In the genomic region with DNA sequence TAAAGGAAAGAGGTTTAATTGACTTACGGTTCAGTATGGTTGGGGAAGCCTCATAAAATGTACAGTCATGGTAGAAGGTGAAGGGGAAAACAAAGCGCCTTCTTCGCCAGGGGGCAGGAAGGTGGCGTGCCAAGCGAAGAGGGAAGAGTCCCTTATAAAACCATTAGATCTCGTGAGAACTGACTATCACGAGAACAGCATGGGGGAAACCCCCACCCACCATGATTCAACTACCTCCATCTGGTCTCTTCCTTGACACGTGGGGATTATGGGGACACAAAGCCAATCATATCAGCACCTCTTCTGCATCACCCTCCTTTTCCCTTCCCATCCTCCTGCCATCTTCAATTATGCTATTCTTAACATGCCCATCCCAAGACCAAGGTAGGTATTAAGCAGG, we compare ENCODE assay signal across 15 cellular contexts. TPM values are rescaled to one million over a fixed set of nuclear protein-coding genes. Genes with fewer than 3 reads are reported as not detected.
DNase-seq lines count a peak whose midpoint lies in the region; ATAC-seq and TF ChIP-seq lines count a peak whose summit lies in the region.
"Had no signal": no experiment of that assay in that cellular context is flagged by ENCODE, and none has a peak within 500 bp of the region (broad histone marks: within the 10 kb centered on the region; RNA-seq: fewer than 3 reads in every experiment).

No MANE protein-coding gene starts in this region.

- no peak overlapping the region for H3K27ac Mint-ChIP-seq in activated CD8-positive, alpha-beta T cell treated with anti-CD3 and anti-CD28 coated beads for 36 hours
- no peak overlapping the region for H3K27ac Mint-ChIP-seq in activated CD8-positive, alpha-beta T cell treated with anti-CD3 and anti-CD28 coated beads, Interleukin-2, amount 10 ng/mL, durations not matched to agents 7 days and 5 days
- H3K27ac Mint-ChIP-seq in mesothelial cell of epicardium: peak overlapping the region; percentile 87
- no peak overlapping the region for H3K27ac Mint-ChIP-seq in stimulated activated memory B cell treated with anti-CD40 and anti-IgM and Interleukin-4, amounts not matched to agents 10 μg/mL and 1 μg/mL and 100 μg/mL, for 72 hours
- no peak overlapping the region for H3K27ac Mint-ChIP-seq in CD4-positive, alpha-beta memory T cell
- H3K27ac Mint-ChIP-seq: CD8-positive, alpha-beta T cell; GM23338; HFFc6 had no signal

- no peak for ATAC-seq in activated CD8-positive, alpha-beta T cell treated with anti-CD3 and anti-CD28 coated beads for 36 hours
- ATAC-seq in activated CD8-positive, alpha-beta T cell treated with anti-CD3 and anti-CD28 coated beads, Interleukin-2, amount 10 ng/mL, durations not matched to agents 7 days and 5 days: no peak
- ATAC-seq in stimulated activated memory B cell treated with anti-CD40 and anti-IgM and Interleukin-4, amounts not matched to agents 10 μg/mL and 1 μg/mL and 100 μg/mL, for 72 hours: no peak
- ATAC-seq: CD8-positive, alpha-beta T cell; GM23338 had no signal

- H3K4me1 Mint-ChIP-seq in activated CD8-positive, alpha-beta T cell treated with anti-CD3 and anti-CD28 coated beads for 36 hours (ENCODE audit: low read depth): peaks cover 17% of the 10 kb centered on the region
- peaks cover under 1% of the 10 kb centered on the region for H3K4me1 Mint-ChIP-seq in activated CD8-positive, alpha-beta T cell treated with anti-CD3 and anti-CD28 coated beads, Interleukin-2, amount 10 ng/mL, durations not matched to agents 7 days and 5 days (ENCODE audit: low read depth)
- peaks cover 74% of the 10 kb centered on the region for H3K4me1 Mint-ChIP-seq in mesothelial cell of epicardium
- H3K4me1 Mint-ChIP-seq in stimulated activated memory B cell treated with anti-CD40 and anti-IgM and Interleukin-4, amounts not matched to agents 10 μg/mL and 1 μg/mL and 100 μg/mL, for 72 hours: peaks cover 15% of the 10 kb centered on the region
- peaks cover 10 to 19% (median 13%) of the 10 kb centered on the region in 4 donors for H3K4me1 Mint-ChIP-seq in CD4-positive, alpha-beta memory T cell

- POLR2A ChIA-PET in activated CD8-positive, alpha-beta T cell treated with anti-CD3 and anti-CD28 coated beads for 36 hours (lab: Charles Lee): no interaction called here
- POLR2A ChIA-PET in activated CD8-positive, alpha-beta T cell treated with anti-CD3 and anti-CD28 coated beads, Interleukin-2, amount 10 ng/mL, durations not matched to agents 7 days and 5 days (lab: Charles Lee): no interaction called here
- POLR2A ChIA-PET in CD4-positive, alpha-beta memory T cell (lab: Charles Lee; ENCODE audit: partially characterized antibody): no interaction called here

- no peaks in the 10 kb centered on the region for H3K36me3 ChIP-seq in SJCRH30
- H3K36me3 ChIP-seq in CD4-positive, alpha-beta memory T cell (ENCODE audit: insufficient read depth, low read length): no peaks in the 10 kb centered on the region

- intact Hi-C loops in activated CD8-positive, alpha-beta T cell treated with anti-CD3 and anti-CD28 coated beads for 36 hours (cut with micrococcal nuclease): no loop called here
- intact Hi-C loops in CD4-positive, alpha-beta memory T cell (cut with micrococcal nuclease): no loop called here

- H3K4me3 ChIP-seq in SJCRH30: no peak overlapping the region
- H3K4me3 ChIP-seq in CD4-positive, alpha-beta memory T cell (ENCODE audit: low read length in 2 of 2): no peak overlapping the region
- H3K4me3 ChIP-seq: GM23338 had no signal

- no peak for TF ChIP-seq CTCF in activated CD8-positive, alpha-beta T cell treated with anti-CD3 and anti-CD28 coated beads for 36 hours (IDR thresholded peaks at IDR 0.05)
- no peak for TF ChIP-seq CTCF in mesothelial cell of epicardium (IDR thresholded peaks at IDR 0.05; ENCODE audit: unreplicated experiment)

- CTCF ChIA-PET in activated CD8-positive, alpha-beta T cell treated with anti-CD3 and anti-CD28 coated beads for 36 hours (lab: Charles Lee): no interaction called here
- CTCF ChIA-PET in activated CD8-positive, alpha-beta T cell treated with anti-CD3 and anti-CD28 coated beads, Interleukin-2, amount 10 ng/mL, durations not matched to agents 7 days and 5 days (lab: Charles Lee): interaction anchor here (2.5 kb wide), 1 partner anchor 67 kb away, joined by 9 read pairs; no protein-coding TSS in a partner anchor
- CTCF ChIA-PET in CD4-positive, alpha-beta memory T cell (lab: Charles Lee; ENCODE audit: partially characterized antibody): no interaction called here

- 0 out of 2 replicates have a peak, but pooled peaks cover 5% of the 10 kb centered on the region for H3K9me3 ChIP-seq in SJCRH30 (replicated peaks)
- H3K9me3 ChIP-seq in CD4-positive, alpha-beta memory T cell (ENCODE audit: control insufficient read depth in 1 of 2, low read length in 2 of 2): no peaks in the 10 kb centered on the region
- H3K9me3 ChIP-seq: Caco-2 had no signal

- peaks cover 3% of the 10 kb centered on the region for H3K27me3 Mint-ChIP-seq in activated CD8-positive, alpha-beta T cell treated with anti-CD3 and anti-CD28 coated beads for 36 hours
- H3K27me3 Mint-ChIP-seq in activated CD8-positive, alpha-beta T cell treated with anti-CD3 and anti-CD28 coated beads, Interleukin-2, amount 10 ng/mL, durations not matched to agents 7 days and 5 days (ENCODE audit: low read depth): peaks cover 6% of the 10 kb centered on the region
- no peaks in the 10 kb centered on the region for H3K27me3 Mint-ChIP-seq in mesothelial cell of epicardium (ENCODE audit: low read depth)
- no peaks in the 10 kb centered on the region for H3K27me3 Mint-ChIP-seq in stimulated activated memory B cell treated with anti-CD40 and anti-IgM and Interleukin-4, amounts not matched to agents 10 μg/mL and 1 μg/mL and 100 μg/mL, for 72 hours
- no peaks in the 10 kb centered on the region for H3K27me3 Mint-ChIP-seq in CD4-positive, alpha-beta memory T cell

- peak; percentile 19 for DNase-seq in activated CD8-positive, alpha-beta T cell treated with anti-CD3 and anti-CD28 coated beads for 36 hours
- DNase-seq in activated CD8-positive, alpha-beta T cell treated with anti-CD3 and anti-CD28 coated beads, Interleukin-2, amount 10 ng/mL, durations not matched to agents 7 days and 5 days: no peak
- DNase-seq in DMS53 treated with DMSO at 0.1 percent for 48 hours (lab: John Stamatoyannopoulos, UW; ENCODE audit: unreplicated experiment) (peak; percentile 79), SJCRH30 (no peak), mesothelial cell of epicardium (ENCODE audit: low spot score in 2 of 2, unreplicated experiment in 2 of 2) (no peak)
- DNase-seq in CD4-positive, alpha-beta memory T cell: no peak
- DNase-seq: C1 segment of cervical spinal cord; Caco-2; CD8-positive, alpha-beta T cell; DMS153; GF-D8; H9; HFFc6 had no signal

- peaks cover 5% of the 10 kb centered on the region for H3K9me3 Mint-ChIP-seq in activated CD8-positive, alpha-beta T cell treated with anti-CD3 and anti-CD28 coated beads for 36 hours
- H3K9me3 Mint-ChIP-seq in activated CD8-positive, alpha-beta T cell treated with anti-CD3 and anti-CD28 coated beads, Interleukin-2, amount 10 ng/mL, durations not matched to agents 7 days and 5 days (ENCODE audit: insufficient read depth): no peaks in the 10 kb centered on the region
- H3K9me3 Mint-ChIP-seq in mesothelial cell of epicardium: no peaks in the 10 kb centered on the region
- H3K9me3 Mint-ChIP-seq in stimulated activated memory B cell treated with anti-CD40 and anti-IgM and Interleukin-4, amounts not matched to agents 10 μg/mL and 1 μg/mL and 100 μg/mL, for 72 hours: peaks cover 7% of the 10 kb centered on the region
- peaks cover 0 to 3% (median 0%) of the 10 kb centered on the region in 8 donors for H3K9me3 Mint-ChIP-seq in CD4-positive, alpha-beta memory T cell
- H3K9me3 Mint-ChIP-seq: CD8-positive, alpha-beta T cell; GM23338; HFFc6 had no signal

- H3K4me1 ChIP-seq in SJCRH30: peaks cover 18% of the 10 kb centered on the region
- peaks cover 7% of the 10 kb centered on the region for H3K4me1 ChIP-seq in CD4-positive, alpha-beta memory T cell (ENCODE audit: insufficient read depth, low read length)

- no peak overlapping the region for H3K4me3 Mint-ChIP-seq in activated CD8-positive, alpha-beta T cell treated with anti-CD3 and anti-CD28 coated beads for 36 hours
- H3K4me3 Mint-ChIP-seq in activated CD8-positive, alpha-beta T cell treated with anti-CD3 and anti-CD28 coated beads, Interleukin-2, amount 10 ng/mL, durations not matched to agents 7 days and 5 days: no peak overlapping the region
- H3K4me3 Mint-ChIP-seq in mesothelial cell of epicardium: no peak overlapping the region
- H3K4me3 Mint-ChIP-seq in stimulated activated memory B cell treated with anti-CD40 and anti-IgM and Interleukin-4, amounts not matched to agents 10 μg/mL and 1 μg/mL and 100 μg/mL, for 72 hours: no peak overlapping the region
- H3K4me3 Mint-ChIP-seq in CD4-positive, alpha-beta memory T cell: no peak overlapping the region
- H3K4me3 Mint-ChIP-seq: CD8-positive, alpha-beta T cell; GM23338; H9; HFFc6 had no signal

- peak overlapping the region; percentile 55 for H3K27ac ChIP-seq in SJCRH30
- H3K27ac ChIP-seq in CD4-positive, alpha-beta memory T cell (ENCODE audit: low read depth, low read length): no peak overlapping the region

- no peaks in the 10 kb centered on the region for H3K27me3 ChIP-seq in SJCRH30
- H3K27me3 ChIP-seq in CD4-positive, alpha-beta memory T cell (ENCODE audit: insufficient read depth, low read length): no peaks in the 10 kb centered on the region

- H3K36me3 Mint-ChIP-seq in activated CD8-positive, alpha-beta T cell treated with anti-CD3 and anti-CD28 coated beads for 36 hours (ENCODE audit: low read depth): no peaks in the 10 kb centered on the region
- H3K36me3 Mint-ChIP-seq in activated CD8-positive, alpha-beta T cell treated with anti-CD3 and anti-CD28 coated beads, Interleukin-2, amount 10 ng/mL, durations not matched to agents 7 days and 5 days (ENCODE audit: low read depth): peaks cover 2% of the 10 kb centered on the region
- H3K36me3 Mint-ChIP-seq in mesothelial cell of epicardium: no peaks in the 10 kb centered on the region
- H3K36me3 Mint-ChIP-seq in stimulated activated memory B cell treated with anti-CD40 and anti-IgM and Interleukin-4, amounts not matched to agents 10 μg/mL and 1 μg/mL and 100 μg/mL, for 72 hours: no peaks in the 10 kb centered on the region
- H3K36me3 Mint-ChIP-seq in CD4-positive, alpha-beta memory T cell: no peaks in the 10 kb centered on the region
- H3K36me3 Mint-ChIP-seq: CD8-positive, alpha-beta T cell had no signal

RNA-seq across cellular contexts. Expression of gene TANK, which starts 29.9 kb away (rescaled TPM):
- total RNA-seq in activated CD8-positive, alpha-beta T cell treated with anti-CD3 and anti-CD28 coated beads for 36 hours: 10 to 100 TPM; 49.2 to 51.6 TPM
- 10 to 100 TPM; 68.2 to 71.6 TPM for total RNA-seq in activated CD8-positive, alpha-beta T cell treated with anti-CD3 and anti-CD28 coated beads, Interleukin-2, amount 10 ng/mL, durations not matched to agents 7 days and 5 days
- total RNA-seq in SJCRH30 (2014; rRNA removed; shearing (Covaris generic)): 33.9 and 45.2 TPM in 2 replicates
- total RNA-seq in mesothelial cell of epicardium: 53.0 to 59.0 TPM (median 54.5 TPM) in 3 replicates
- total RNA-seq in CD4-positive, alpha-beta memory T cell: 10 to 100 TPM; 90.2 to 91.2 TPM
- polyA plus RNA-seq in CD4-positive, alpha-beta memory T cell: 10 to 100 TPM; 76.3 to 86.5 TPM

Comparison
In these comparisons a context has a peak if more than half of its experiments do, and no peak if none do; other contexts are left out.
1. DNase-seq: peak in activated CD8-positive, alpha-beta T cell treated with anti-CD3 and anti-CD28 coated beads for 36 hours (single experiment) and DMS53 treated with DMSO at 0.1 percent for 48 hours (single experiment); none in activated CD8-positive, alpha-beta T cell treated with anti-CD3 and anti-CD28 coated beads, Interleukin-2, amount 10 ng/mL, durations not matched to agents 7 days and 5 days (single experiment), SJCRH30 (0 of 2), mesothelial cell of epicardium (0 of 2) and CD4-positive, alpha-beta memory T cell (0 of 5).